Comparison of ENCODE assay signal across 2 cellular contexts in genomic region chr14:60184597-60185555, GRCh38.
TF ChIP-seq lines count a peak whose summit lies in the region.

No MANE protein-coding gene starts in this region.

TF ChIP-seq in A549, 52 proteins besides CTCF, POLR2A, EP300 and RAD21:
- TF ChIP-seq ZC3H11A (IDR thresholded peaks at IDR 0.05) = no peak
- TF ChIP-seq FOSL2 (IDR thresholded peaks at IDR 0.05) = no peak
- TF ChIP-seq FOSL2 (CRISPR knock-in tag; IDR thresholded peaks at IDR 0.05) = peak; percentile 26; the same call in 1 of the 2 replicates
- TF ChIP-seq MAFK (IDR thresholded peaks at IDR 0.05; ENCODE audit: partially characterized antibody) = peak; percentile 2
TF ChIP-seq in A549: peak in this region for 2.

TF ChIP-seq in SK-N-SH, 30 proteins besides CTCF, POLR2A, EP300 and RAD21:
- TF ChIP-seq CHD2 (IDR thresholded peaks at IDR 0.05; ENCODE audit: low read length, partially characterized antibody) (no peak), MXI1 (IDR thresholded peaks at IDR 0.05; ENCODE audit: low read depth, low read length) (no peak), REST (IDR thresholded peaks at IDR 0.05; ENCODE audit: low read depth, low read length) (no peak), YY1 (IDR thresholded peaks at IDR 0.05; ENCODE audit: low read depth) (no peak), GATA2 (CRISPR knock-in tag; IDR thresholded peaks at IDR 0.05) (no peak), ZBTB33 (IDR thresholded peaks at IDR 0.05; ENCODE audit: borderline replicate concordance, low read depth) (no peak), FOSL2 (IDR thresholded peaks at IDR 0.05; ENCODE audit: borderline replicate concordance, low read depth) (no peak), ELF1 (IDR thresholded peaks at IDR 0.05) (no peak), RXRA (IDR thresholded peaks at IDR 0.05; ENCODE audit: borderline replicate concordance, low read depth) (no peak), FOXJ3 (CRISPR knock-in tag; IDR thresholded peaks at IDR 0.05) (no peak), IRF3 (IDR thresholded peaks at IDR 0.05; ENCODE audit: low read depth, low read length) (no peak), JUND (IDR thresholded peaks at IDR 0.05) (no peak), TAF1 (IDR thresholded peaks at IDR 0.05; ENCODE audit: borderline replicate concordance, low read depth, low read length) (no peak), PBX3 (IDR thresholded peaks at IDR 0.05) (no peak), USF2 (IDR thresholded peaks at IDR 0.05; ENCODE audit: borderline replicate concordance, low read depth, low read length) (no peak), USF1 (IDR thresholded peaks at IDR 0.05; ENCODE audit: borderline replicate concordance, low read depth) (no peak)
